16 cellular contexts compared by ENCODE assay signal in genomic region chr3:56787258-56787777, GRCh38. TPM values are rescaled to one million over a fixed set of nuclear protein-coding genes. Genes with fewer than 3 reads are reported as not detected.
DNase-seq lines count a peak whose midpoint lies in the region; ATAC-seq and TF ChIP-seq lines count a peak whose summit lies in the region.
"Had no signal": no experiment of that assay in that cellular context is flagged by ENCODE, and none has a peak within 500 bp of the region (broad histone marks: within the 10 kb centered on the region; RNA-seq: fewer than 3 reads in every experiment).

No MANE protein-coding gene starts in this region.

- peaks cover 12 to 19% of the 10 kb centered on the region in 2 donors for H3K4me1 ChIP-seq in mucosa of rectum (ENCODE audit: control insufficient read depth in 2 of 2, insufficient read depth in 2 of 2, low read length in 2 of 2)
- H3K4me1 ChIP-seq in mucosa of descending colon (ENCODE audit: low read depth): peaks cover 19% of the 10 kb centered on the region

- no peaks in the 10 kb centered on the region for H3K9me3 ChIP-seq in mucosa of rectum (ENCODE audit: control insufficient read depth in 2 of 2, low read length in 2 of 2)
- no peaks in the 10 kb centered on the region for H3K9me3 ChIP-seq in mucosa of descending colon

- H3K4me3 Mint-ChIP-seq in stimulated activated naive CD8-positive, alpha-beta T cell treated with anti-CD3 and anti-CD28 coated beads, Interleukin-15, Interleukin-2, amounts not matched to agents 100 ng/mL and 50 ng/mL, for 24 hours: peak overlapping the region; percentile 7
- peak overlapping the region; percentile 28 for H3K4me3 Mint-ChIP-seq in activated CD8-positive, alpha-beta T cell treated with anti-CD3 and anti-CD28 coated beads for 36 hours
- H3K4me3 Mint-ChIP-seq in glutamatergic neuron (ENCODE audit: unreplicated experiment): no peak overlapping the region
- H3K4me3 Mint-ChIP-seq: endodermal cell had no signal

- H3K9me3 Mint-ChIP-seq in stimulated activated naive CD8-positive, alpha-beta T cell treated with anti-CD3 and anti-CD28 coated beads, Interleukin-15, Interleukin-2, amounts not matched to agents 100 ng/mL and 50 ng/mL, for 24 hours: no peaks in the 10 kb centered on the region
- no peaks in the 10 kb centered on the region for H3K9me3 Mint-ChIP-seq in activated CD8-positive, alpha-beta T cell treated with anti-CD3 and anti-CD28 coated beads for 36 hours
- peaks cover 1% of the 10 kb centered on the region for H3K9me3 Mint-ChIP-seq in glutamatergic neuron (ENCODE audit: unreplicated experiment)
- H3K9me3 Mint-ChIP-seq: endodermal cell had no signal

- no peak for TF ChIP-seq CTCF in activated CD8-positive, alpha-beta T cell treated with anti-CD3 and anti-CD28 coated beads for 36 hours (IDR thresholded peaks at IDR 0.05)
- TF ChIP-seq CTCF in mucosa of descending colon (IDR thresholded peaks at IDR 0.05) (no peak), glutamatergic neuron (IDR thresholded peaks at IDR 0.05; ENCODE audit: partially characterized antibody, unreplicated experiment) (no peak)

- POLR2A ChIA-PET in activated CD8-positive, alpha-beta T cell treated with anti-CD3 and anti-CD28 coated beads for 36 hours (lab: Charles Lee): interaction anchor here (1.2 to 4.2 kb wide), 6 partner anchors 8 to 52 kb away, joined by 3 to 26 read pairs (median 6); no protein-coding TSS in a partner anchor

- H3K4me1 Mint-ChIP-seq in stimulated activated naive CD8-positive, alpha-beta T cell treated with anti-CD3 and anti-CD28 coated beads, Interleukin-15, Interleukin-2, amounts not matched to agents 100 ng/mL and 50 ng/mL, for 24 hours (ENCODE audit: low read depth): peaks cover 100% of the 10 kb centered on the region
- H3K4me1 Mint-ChIP-seq in activated CD8-positive, alpha-beta T cell treated with anti-CD3 and anti-CD28 coated beads for 36 hours (ENCODE audit: low read depth): peaks cover 98% of the 10 kb centered on the region
- peaks cover 14% of the 10 kb centered on the region for H3K4me1 Mint-ChIP-seq in glutamatergic neuron (ENCODE audit: low read depth, unreplicated experiment)

- H3K4me3 ChIP-seq in mucosa of rectum (ENCODE audit: low read length in 2 of 2): no peak overlapping the region
- H3K4me3 ChIP-seq in mucosa of descending colon: no peak overlapping the region
- H3K4me3 ChIP-seq: lung had no signal

- peaks cover 19% of the 10 kb centered on the region for H3K36me3 Mint-ChIP-seq in stimulated activated naive CD8-positive, alpha-beta T cell treated with anti-CD3 and anti-CD28 coated beads, Interleukin-15, Interleukin-2, amounts not matched to agents 100 ng/mL and 50 ng/mL, for 24 hours (ENCODE audit: low read depth)
- H3K36me3 Mint-ChIP-seq in activated CD8-positive, alpha-beta T cell treated with anti-CD3 and anti-CD28 coated beads for 36 hours (ENCODE audit: low read depth): peaks cover 40% of the 10 kb centered on the region
- no peaks in the 10 kb centered on the region for H3K36me3 Mint-ChIP-seq in glutamatergic neuron (ENCODE audit: unreplicated experiment)

- CTCF ChIA-PET in activated CD8-positive, alpha-beta T cell treated with anti-CD3 and anti-CD28 coated beads for 36 hours (lab: Charles Lee): interaction anchor here (1.7 to 15.2 kb wide), 3 partner anchors 12 to 32 kb away, joined by 5 to 212 read pairs (median 22); partner anchors contain the start of gene ARHGEF3

- DNase-seq in stimulated activated naive CD8-positive, alpha-beta T cell treated with anti-CD3 and anti-CD28 coated beads, Interleukin-15, Interleukin-2, amounts not matched to agents 100 U/mL and 50 U/mL, for 24 hours: no peak
- no peak for DNase-seq in activated CD8-positive, alpha-beta T cell treated with anti-CD3 and anti-CD28 coated beads for 36 hours
- DNase-seq in mucosa of descending colon (no peak), glutamatergic neuron (no peak), NCI-H1930 (lab: John Stamatoyannopoulos, UW) (no peak)
- DNase-seq: COR-L47; endodermal cell; NCI-H1436; OCI-M1; posterior cingulate gyrus; stimulated activated CD4-positive, alpha-beta T cell treated with anti-CD3 and anti-CD28 coated beads, Interleukin-2, amount 100 ng/mL, for 48 hours; SW 1271 had no signal

- intact Hi-C loops in activated CD8-positive, alpha-beta T cell treated with anti-CD3 and anti-CD28 coated beads for 36 hours (cut with micrococcal nuclease): loop anchor here (5.0 kb wide), 1 partner anchor 35 kb away; no protein-coding TSS in a partner anchor
- intact Hi-C loops in mucosa of descending colon (cut with DNase I, micrococcal nuclease): no loop called here

- peak overlapping the region; percentile 9 to 39 for H3K27ac ChIP-seq in mucosa of rectum (ENCODE audit: low read depth in 2 of 2, low read length in 2 of 2)

- no peak overlapping the region for H3K9ac ChIP-seq in mucosa of rectum (ENCODE audit: low read depth in 1 of 2, low read length in 2 of 2)

- no peaks in the 10 kb centered on the region for H3K27me3 Mint-ChIP-seq in stimulated activated naive CD8-positive, alpha-beta T cell treated with anti-CD3 and anti-CD28 coated beads, Interleukin-15, Interleukin-2, amounts not matched to agents 100 ng/mL and 50 ng/mL, for 24 hours
- H3K27me3 Mint-ChIP-seq in activated CD8-positive, alpha-beta T cell treated with anti-CD3 and anti-CD28 coated beads for 36 hours: no peaks in the 10 kb centered on the region
- no peaks in the 10 kb centered on the region for H3K27me3 Mint-ChIP-seq in glutamatergic neuron (ENCODE audit: unreplicated experiment)

- H3K36me3 ChIP-seq in mucosa of rectum (ENCODE audit: control insufficient read depth in 2 of 2, insufficient read depth in 2 of 2, low read length in 2 of 2): no peaks in the 10 kb centered on the region
- no peaks in the 10 kb centered on the region for H3K36me3 ChIP-seq in mucosa of descending colon (ENCODE audit: low read depth)

- peak overlapping the region; percentile 95 for H3K27ac Mint-ChIP-seq in stimulated activated naive CD8-positive, alpha-beta T cell treated with anti-CD3 and anti-CD28 coated beads, Interleukin-15, Interleukin-2, amounts not matched to agents 100 ng/mL and 50 ng/mL, for 24 hours
- peak overlapping the region; percentile 92 for H3K27ac Mint-ChIP-seq in activated CD8-positive, alpha-beta T cell treated with anti-CD3 and anti-CD28 coated beads for 36 hours
- no peak overlapping the region for H3K27ac Mint-ChIP-seq in glutamatergic neuron (ENCODE audit: unreplicated experiment)

- H3K27me3 ChIP-seq in mucosa of rectum (ENCODE audit: control insufficient read depth in 2 of 2, insufficient read depth in 2 of 2, low read length in 2 of 2): no peaks in the 10 kb centered on the region

- no peak for ATAC-seq in stimulated activated naive CD8-positive, alpha-beta T cell treated with anti-CD3 and anti-CD28 coated beads, Interleukin-15, Interleukin-2, amounts not matched to agents 100 U/mL and 50 U/mL, for 24 hours
- ATAC-seq in activated CD8-positive, alpha-beta T cell treated with anti-CD3 and anti-CD28 coated beads for 36 hours: no peak
- ATAC-seq in mucosa of descending colon: no peak
- ATAC-seq in HG03354 (IDR thresholded peaks at IDR 0.05; ENCODE audit: poor library complexity, severe bottlenecking, unreplicated experiment): no peak

RNA-seq across cellular contexts. Expression of gene ARHGEF3, which starts 14.4 kb away (rescaled TPM):
- 10 to 100 TPM; 63.0 to 66.5 TPM for total RNA-seq in activated CD8-positive, alpha-beta T cell treated with anti-CD3 and anti-CD28 coated beads for 36 hours
- total RNA-seq in mucosa of descending colon: 10 to 100 TPM; 10.1 to 34.5 (median 15.5) TPM
- total RNA-seq in glutamatergic neuron (ENCODE audit: unreplicated experiment): 10.8 TPM
